30 cellular contexts compared by ENCODE assay signal in the genomic region with DNA sequence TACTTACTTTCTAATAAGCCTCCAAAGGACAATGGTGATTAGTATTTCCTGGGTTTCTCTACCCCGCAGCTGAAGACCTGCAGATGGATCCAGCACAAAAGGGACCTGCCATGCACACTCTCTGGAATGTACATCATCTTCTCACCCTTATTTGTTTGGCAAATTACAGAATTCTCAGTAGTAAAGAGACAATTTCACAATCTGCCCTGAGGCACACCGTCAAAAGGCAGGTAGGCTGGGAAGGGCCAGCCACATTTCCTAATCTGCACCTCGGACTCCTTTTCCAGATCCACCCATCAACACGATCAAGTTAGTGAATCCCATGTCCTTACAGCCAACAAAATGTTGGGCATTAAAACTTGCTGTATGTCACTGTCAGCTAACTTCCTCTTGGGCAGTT. TPM values are rescaled to one million over a fixed set of nuclear protein-coding genes. Genes with fewer than 3 reads are reported as not detected.
A peak's percentile ranks its signal among the peaks of the same experiment; 100 is the strongest.
DNase-seq lines count a peak whose midpoint lies in the region; ATAC-seq, FAIRE-seq and TF ChIP-seq lines count a peak whose summit lies in the region.
"Had no signal": no experiment of that assay in that cellular context is flagged by ENCODE, and none has a peak within 500 bp of the region (broad histone marks: within the 10 kb centered on the region; RNA-seq: fewer than 3 reads in every experiment).

No MANE protein-coding gene starts in this region.

- BruUV-seq in Caco-2 (replicated peaks; lab: Mats Ljungman, UMichigan) = no TSS peak

- H3K36me3 ChIP-seq in Caco-2 (ENCODE audit: control insufficient read depth, insufficient read depth, low read length) = no peaks in the 10 kb centered on the region
- H3K36me3 ChIP-seq in bronchial epithelial cell (ENCODE audit: control insufficient read depth, insufficient read depth, low read length) = no peaks in the 10 kb centered on the region
- no peaks in the 10 kb centered on the region for H3K36me3 ChIP-seq in smooth muscle cell (ENCODE audit: low read depth)
- H3K36me3 ChIP-seq: BE2C, HAP-1, MG63 had no signal

- CTCF ChIA-PET in Caco-2 (lab: Charles Lee) = no interaction called here

- H3K27me3 ChIP-seq in Caco-2 (replicated peaks; ENCODE audit: control insufficient read depth, insufficient read depth, low read length) (no peaks in the 10 kb centered on the region), bronchial epithelial cell (ENCODE audit: control insufficient read depth, insufficient read depth, low read length) (no peaks in the 10 kb centered on the region), smooth muscle cell (ENCODE audit: low read depth) (peaks cover 56% of the 10 kb centered on the region)

- no peaks in the 10 kb centered on the region for H3K9me3 Mint-ChIP-seq in Caco-2 (ENCODE audit: unreplicated experiment)
- H3K9me3 Mint-ChIP-seq: HFFc6, T-cell had no signal

- peak; percentile 47 for ATAC-seq in left lobe of liver
- ATAC-seq: Right ventricle myocardium inferior, T-cell had no signal

- 76% methylated on average over 4 of the region's 4 CpGs for WGBS in smooth muscle cell (ENCODE audit: low lambda C conversion rate)

- no peaks in the 10 kb centered on the region for H3F3A ChIP-seq in smooth muscle cell (ENCODE audit: low read depth)

- DNase-seq in Caco-2 (peak; percentile 65 to 68), NCI-H526 treated with DMSO at 0.1 percent for 48 hours (lab: John Stamatoyannopoulos, UW) (peak; percentile 84), bronchial epithelial cell (ENCODE audit: low read depth) (peak; percentile 12), left lobe of liver (ENCODE audit: low spot score) (no peak), smooth muscle cell (lab: John Stamatoyannopoulos, UW; ENCODE audit: unreplicated experiment) (no peak), foreskin fibroblast (no peak)
- no peak for DNase-seq in activated CD4-positive, alpha-beta T cell treated with anti-CD3 and anti-CD28 coated beads, Interleukin-2, amount 50 U/mL, for 48 hours
- DNase-seq: ACHN; BE2C; CD4-positive, CD25-positive, alpha-beta regulatory T cell; GOT3; HFFc6; MG63; NCI-H1048; NCI-H1417; NCI-H1694 treated with DMSO at 0.1 percent for 48 hours; NCI-H2081 treated with DMSO at 0.1 percent for 48 hours; NCI-H2171; NCI-H226; NCI-H510A; NCI-H748 treated with DMSO at 0.1 percent for 48 hours; T-cell had no signal

- no peak overlapping the region for H3K27ac Mint-ChIP-seq in Caco-2 (ENCODE audit: unreplicated experiment)
- H3K27ac Mint-ChIP-seq: CD4-positive, CD25-positive, alpha-beta regulatory T cell; HFFc6; T-cell had no signal

- H3K79me2 ChIP-seq in smooth muscle cell (ENCODE audit: low read depth) = no peaks in the 10 kb centered on the region

- POLR2A ChIA-PET in Caco-2 (lab: Charles Lee) = no interaction called here

- H3K4me3 ChIP-seq in Caco-2 (ENCODE audit: low read depth, low read length) = no peak overlapping the region
- no peak overlapping the region for H3K4me3 ChIP-seq in bronchial epithelial cell (ENCODE audit: low read depth, low read length)
- H3K4me3 ChIP-seq in smooth muscle cell = no peak overlapping the region
- no peak overlapping the region for H3K4me3 ChIP-seq in foreskin fibroblast (ENCODE audit: low read depth in 1 of 2, low read length in 2 of 2)
- H3K4me3 ChIP-seq: HAP-1, MG63 had no signal

- no peak for TF ChIP-seq CTCF in Caco-2 (IDR thresholded peaks at IDR 0.05; ENCODE audit: insufficient read depth in 1 of 2, low read depth in 1 of 2, low read length in 1 of 2, severe bottlenecking in 1 of 2, unreplicated experiment in 1 of 2)
- no peak for TF ChIP-seq CTCF in bronchial epithelial cell (IDR thresholded peaks at IDR 0.05; ENCODE audit: insufficient read depth, low read length, severe bottlenecking)
- no peak for TF ChIP-seq CTCF in smooth muscle cell (IDR thresholded peaks at IDR 0.05; ENCODE audit: borderline replicate concordance, insufficient read depth, poor library complexity, severe bottlenecking)
- no peak for TF ChIP-seq CTCF in foreskin fibroblast (IDR thresholded peaks at IDR 0.05; ENCODE audit: low read depth, low read length)

- H3K4me2 ChIP-seq in smooth muscle cell = no peak overlapping the region

- FAIRE-seq in bronchial epithelial cell (lab: Jason Lieb, UNC) = peak; percentile 81
- FAIRE-seq: D721Med, HTR-8/SVneo had no signal

- no peak overlapping the region for H2AFZ ChIP-seq in smooth muscle cell (ENCODE audit: low read depth)

- no peak overlapping the region for H3K4me3 Mint-ChIP-seq in Caco-2 (ENCODE audit: unreplicated experiment)
- H3K4me3 Mint-ChIP-seq: CD4-positive, CD25-positive, alpha-beta regulatory T cell; HFFc6; T-cell had no signal

- peaks cover 22% of the 10 kb centered on the region for H3K4me1 ChIP-seq in Caco-2
- H3K4me1 ChIP-seq in smooth muscle cell (ENCODE audit: low read depth) = peaks cover 6% of the 10 kb centered on the region
- H3K4me1 ChIP-seq: BE2C, HAP-1 had no signal

- intact Hi-C loops in Caco-2 (cut with micrococcal nuclease; ENCODE audit: unreplicated experiment) = loop anchor here (10.0 kb wide), 1 partner anchor 222 kb away; no protein-coding TSS in a partner anchor

- H3K9me3 ChIP-seq in Caco-2 = no peaks in the 10 kb centered on the region
- H3K9me3 ChIP-seq in smooth muscle cell (replicated peaks; ENCODE audit: low read depth) = no peaks in the 10 kb centered on the region
- H3K9me3 ChIP-seq: BE2C, HAP-1, MG63 had no signal

- no peaks in the 10 kb centered on the region for H3K27me3 Mint-ChIP-seq in Caco-2 (ENCODE audit: insufficient read depth, unreplicated experiment)

- H3K36me3 Mint-ChIP-seq in Caco-2 (ENCODE audit: insufficient read depth, unreplicated experiment) = peaks cover 21% of the 10 kb centered on the region
- H3K36me3 Mint-ChIP-seq: CD4-positive, CD25-positive, alpha-beta regulatory T cell; T-cell had no signal

- H4K20me1 ChIP-seq in smooth muscle cell (ENCODE audit: low read depth) = no peaks in the 10 kb centered on the region

- no peak overlapping the region for H3K27ac ChIP-seq in smooth muscle cell (ENCODE audit: low read depth)

- no peak overlapping the region for H3K9ac ChIP-seq in smooth muscle cell (ENCODE audit: low read depth)

- H3K4me1 Mint-ChIP-seq in Caco-2 (ENCODE audit: low read depth, unreplicated experiment) = peaks cover 16% of the 10 kb centered on the region

RNA-seq across cellular contexts. Expression of a gene that starts 4.9 kb away (rescaled TPM):
- total RNA-seq in Caco-2 (2022) (8.8 and 11.5 TPM in 2 replicates), bronchial epithelial cell (27.6 and 28.5 TPM in 2 replicates), left lobe of liver (0.18 TPM), smooth muscle cell (1.1 TPM in 1 of 2 replicates, not detected in the other)
- not detected in 2 replicates for polyA plus RNA-seq in smooth muscle cell
- total RNA-seq: CD4-positive, CD25-positive, alpha-beta regulatory T cell; G401; HFFc6; LHCN-M2; Right ventricle myocardium inferior; RPMI7951; SK-MEL-5; T-cell had no signal
- polyA plus RNA-seq: CD4-positive, CD25-positive, alpha-beta regulatory T cell had no signal

Comparison
In these comparisons a context has a peak if more than half of its experiments do, and no peak if none do; other contexts are left out.
1. DNase-seq: peak in Caco-2 (2 of 2), NCI-H526 treated with DMSO at 0.1 percent for 48 hours (single experiment) and bronchial epithelial cell (single experiment); none in left lobe of liver (single experiment), activated CD4-positive, alpha-beta T cell treated with anti-CD3 and anti-CD28 coated beads, Interleukin-2, amount 50 U/mL, for 48 hours (0 of 2), smooth muscle cell (single experiment) and foreskin fibroblast (0 of 2).